In the genomic region with DNA sequence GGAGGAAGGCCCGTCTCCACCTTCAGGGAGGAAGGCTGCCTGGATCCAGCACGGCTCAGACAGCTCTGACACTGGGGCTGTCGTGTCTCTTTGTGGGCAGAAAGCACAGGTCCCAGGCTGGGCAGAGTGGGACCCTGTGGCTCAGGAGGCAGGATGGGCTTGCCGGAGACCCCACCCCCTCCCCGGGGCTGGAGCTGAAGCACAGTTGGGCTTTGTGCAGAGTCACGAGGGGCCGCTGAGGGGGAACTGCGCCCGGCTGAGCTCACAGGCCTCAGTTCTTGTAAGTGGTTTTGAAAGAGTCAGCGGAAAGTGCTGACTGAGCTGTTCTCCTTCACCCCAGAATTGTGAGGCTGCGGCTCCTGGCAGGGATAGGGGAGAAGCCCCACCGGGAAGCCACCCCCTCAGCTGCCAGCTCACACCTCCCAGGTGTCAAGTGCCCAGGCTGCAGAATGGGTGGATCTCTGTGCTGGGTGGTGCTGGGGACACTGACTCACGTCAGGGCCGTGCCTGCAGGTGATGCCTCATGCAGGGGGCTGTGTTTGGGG, we compare ENCODE assay signal across 8 cellular contexts. TPM values are rescaled to one million over a fixed set of nuclear protein-coding genes. Genes with fewer than 3 reads are reported as not detected.
DNase-seq lines count a peak whose midpoint lies in the region; ATAC-seq and TF ChIP-seq lines count a peak whose summit lies in the region.

No MANE protein-coding gene starts in this region.

- H4K20me1 ChIP-seq in SK-N-SH (ENCODE audit: insufficient read depth) = peaks cover 88% of the 10 kb centered on the region

- TF ChIP-seq EP300 in gastroesophageal sphincter (IDR thresholded peaks at IDR 0.05) (no peak), SK-N-SH (IDR thresholded peaks at IDR 0.05; ENCODE audit: borderline replicate concordance in 1 of 2, low read depth in 1 of 2, low read length in 1 of 2) (no peak)

- POLR2A ChIA-PET in activated CD8-positive, alpha-beta T cell treated with anti-CD3 and anti-CD28 coated beads, Interleukin-2, amount 10 ng/mL, durations not matched to agents 7 days and 5 days (lab: Charles Lee) = no interaction called here
- POLR2A ChIA-PET in SK-N-SH (lab: Yijun Ruan, JAX) = no interaction called here

- no peaks in the 10 kb centered on the region for H3K36me3 ChIP-seq in gastroesophageal sphincter
- no peaks in the 10 kb centered on the region for H3K36me3 ChIP-seq in SK-N-SH (replicated peaks in 1 of 2; ENCODE audit: control insufficient read depth in 1 of 2, insufficient read depth in 2 of 2, low read length in 1 of 2)

- peak in 1 of 2 experiments; percentile 56 for DNase-seq in HL-60 (ENCODE audit: low read depth in 1 of 2, low spot score in 1 of 2)
- no peak for DNase-seq in activated CD8-positive, alpha-beta T cell treated with anti-CD3 and anti-CD28 coated beads, Interleukin-2, amount 10 ng/mL, durations not matched to agents 7 days and 5 days
- peak; percentile 86 for DNase-seq in retina
- no peak for DNase-seq in SK-N-SH
- no peak for DNase-seq in DMS114 treated with DMSO at 0.1 percent for 48 hours (lab: John Stamatoyannopoulos, UW; ENCODE audit: unreplicated experiment)
- no peak for DNase-seq in NCI-H748 treated with DMSO at 0.1 percent for 48 hours (lab: John Stamatoyannopoulos, UW)

- no peak overlapping the region for H3K4me3 ChIP-seq in HL-60 (replicated peaks; ENCODE audit: insufficient read depth, low read length)
- H3K4me3 ChIP-seq in gastroesophageal sphincter = no peak overlapping the region
- no peak overlapping the region for H3K4me3 ChIP-seq in SK-N-SH (ENCODE audit: low read depth in 2 of 2, low read length in 1 of 2)

- H3K79me2 ChIP-seq in SK-N-SH (ENCODE audit: insufficient read depth) = peaks cover 79% of the 10 kb centered on the region

- TF ChIP-seq CTCF in HL-60 (IDR thresholded peaks at IDR 0.05; ENCODE audit: insufficient read depth, low read length) (no peak), gastroesophageal sphincter (IDR thresholded peaks at IDR 0.05) (no peak), SK-N-SH (IDR thresholded peaks at IDR 0.05) (no peak)

- H3K4me1 Mint-ChIP-seq in activated CD8-positive, alpha-beta T cell treated with anti-CD3 and anti-CD28 coated beads, Interleukin-2, amount 10 ng/mL, durations not matched to agents 7 days and 5 days (ENCODE audit: low read depth) = peaks cover 29% of the 10 kb centered on the region

- no peaks in the 10 kb centered on the region for H3K27me3 ChIP-seq in HL-60 (ENCODE audit: insufficient read depth, poor library complexity, severe bottlenecking)
- no peaks in the 10 kb centered on the region for H3K27me3 ChIP-seq in gastroesophageal sphincter
- H3K27me3 ChIP-seq in SK-N-SH (ENCODE audit: insufficient read depth) = no peaks in the 10 kb centered on the region

- CTCF ChIA-PET in activated CD8-positive, alpha-beta T cell treated with anti-CD3 and anti-CD28 coated beads, Interleukin-2, amount 10 ng/mL, durations not matched to agents 7 days and 5 days (lab: Charles Lee) = interaction anchor here (1.2 to 1.4 kb wide), 2 partner anchors 8 to 17 kb away, joined by 3 read pairs; no protein-coding TSS in a partner anchor
- CTCF ChIA-PET in SK-N-SH (lab: Yijun Ruan, JAX) = interaction anchor here (0.7 to 0.8 kb wide), 2 partner anchors 76 to 145 kb away, joined by 3 read pairs; no protein-coding TSS in a partner anchor

- no peaks in the 10 kb centered on the region for H3K9me3 Mint-ChIP-seq in activated CD8-positive, alpha-beta T cell treated with anti-CD3 and anti-CD28 coated beads, Interleukin-2, amount 10 ng/mL, durations not matched to agents 7 days and 5 days (ENCODE audit: insufficient read depth)

- peak; percentile 37 for ATAC-seq in activated CD8-positive, alpha-beta T cell treated with anti-CD3 and anti-CD28 coated beads, Interleukin-2, amount 10 ng/mL, durations not matched to agents 7 days and 5 days
- ATAC-seq in gastroesophageal sphincter (peak; percentile 53), HG02642 (IDR thresholded peaks at IDR 0.05; ENCODE audit: poor library complexity, unreplicated experiment) (no peak)

- H3F3A ChIP-seq in SK-N-SH (replicated peaks; ENCODE audit: insufficient read depth) = no peaks in the 10 kb centered on the region

- 0% methylated on average over 1 of the region's 14 CpGs; no CpG with 5 or more reads in 1 of the 2 donors for WGBS in gastroesophageal sphincter (ENCODE audit: low coverage in 1 of 2), 2 donors
- WGBS in SK-N-SH (ENCODE audit: low lambda C conversion rate) = 85% methylated on average over 7 of the region's 14 CpGs

- H3K27ac ChIP-seq in HL-60 (replicated peaks) (peak overlapping the region; percentile 58), gastroesophageal sphincter (peak overlapping the region in 3 of 4 donors; percentile 14 to 27 (median 23)), SK-N-SH (ENCODE audit: low read depth in 2 of 2, low read length in 1 of 2) (no peak overlapping the region)

- H3K4me2 ChIP-seq in SK-N-SH = no peak overlapping the region

- no peak overlapping the region for H2AFZ ChIP-seq in SK-N-SH (ENCODE audit: low read depth)

- TF ChIP-seq RAD21 in SK-N-SH (IDR thresholded peaks at IDR 0.05; ENCODE audit: low read length) = no peak

- H3K36me3 Mint-ChIP-seq in activated CD8-positive, alpha-beta T cell treated with anti-CD3 and anti-CD28 coated beads, Interleukin-2, amount 10 ng/mL, durations not matched to agents 7 days and 5 days (ENCODE audit: low read depth) = no peaks in the 10 kb centered on the region

- no peaks in the 10 kb centered on the region for H3K9me2 ChIP-seq in SK-N-SH

- H3K4me1 ChIP-seq in gastroesophageal sphincter = peaks cover 0 to 17% (median 0%) of the 10 kb centered on the region in 3 donors
- no peaks in the 10 kb centered on the region; a peak in 1 of 4 replicates for H3K4me1 ChIP-seq in SK-N-SH (ENCODE audit: control insufficient read depth in 1 of 2, insufficient read depth in 2 of 2, low read depth in 1 of 2, low read length in 1 of 2)

- H3K27ac Mint-ChIP-seq in activated CD8-positive, alpha-beta T cell treated with anti-CD3 and anti-CD28 coated beads, Interleukin-2, amount 10 ng/mL, durations not matched to agents 7 days and 5 days = peak overlapping the region; percentile 61

- H3K9ac ChIP-seq in SK-N-SH = no peak overlapping the region

- H3K27me3 Mint-ChIP-seq in activated CD8-positive, alpha-beta T cell treated with anti-CD3 and anti-CD28 coated beads, Interleukin-2, amount 10 ng/mL, durations not matched to agents 7 days and 5 days (ENCODE audit: low read depth) = peaks cover 2% of the 10 kb centered on the region

- no peak for TF ChIP-seq POLR2A in gastroesophageal sphincter (IDR thresholded peaks at IDR 0.05)

- no peaks in the 10 kb centered on the region for H3K9me3 ChIP-seq in gastroesophageal sphincter
- no peaks in the 10 kb centered on the region for H3K9me3 ChIP-seq in SK-N-SH

- no peak overlapping the region for H3K4me3 Mint-ChIP-seq in activated CD8-positive, alpha-beta T cell treated with anti-CD3 and anti-CD28 coated beads, Interleukin-2, amount 10 ng/mL, durations not matched to agents 7 days and 5 days

TF ChIP-seq in SK-N-SH, 30 proteins besides CTCF, POLR2A, EP300 and RAD21:
- no peak for TF ChIP-seq FOXJ3 (CRISPR knock-in tag; IDR thresholded peaks at IDR 0.05)
- TF ChIP-seq MEF2A (IDR thresholded peaks at IDR 0.05; ENCODE audit: borderline replicate concordance, low read depth) = no peak

RNA-seq across cellular contexts. Expression of a gene that starts 12.2 kb away (rescaled TPM):
- total RNA-seq in activated CD8-positive, alpha-beta T cell treated with anti-CD3 and anti-CD28 coated beads, Interleukin-2, amount 10 ng/mL, durations not matched to agents 7 days and 5 days = 1 to 10 TPM; 1.3 to 1.7 TPM
- 1 to 10 TPM; 2.3 to 7.6 (median 6.1) TPM for total RNA-seq in gastroesophageal sphincter
- 7.6 and 17.2 TPM in 2 replicates for polyA plus RNA-seq in SK-N-SH (2012; rRNA removed)
- 8.3 and 10.4 TPM in 2 replicates for polyA plus RNA-seq in SK-N-SH (2012; cell fraction: cytosol; rRNA removed)
- 27.9 and 36.1 TPM in 2 replicates for polyA plus RNA-seq in SK-N-SH (2012; cell fraction: nucleus; rRNA removed)

Comparison
In these comparisons a context has a peak if more than half of its experiments do, and no peak if none do; other contexts are left out.
1. H3K27ac ChIP-seq: peak in HL-60 (single experiment) and gastroesophageal sphincter (3 of 4); none in SK-N-SH (0 of 2).